17 cellular contexts compared by ENCODE assay signal in genomic region chr12:132596016-132596415, GRCh38. TPM values are rescaled to one million over a fixed set of nuclear protein-coding genes. Genes with fewer than 3 reads are reported as not detected.
DNase-seq lines count a peak whose midpoint lies in the region; ATAC-seq, FAIRE-seq and TF ChIP-seq lines count a peak whose summit lies in the region.
"Had no signal": no experiment of that assay in that cellular context is flagged by ENCODE, and none has a peak within 500 bp of the region (broad histone marks: within the 10 kb centered on the region; RNA-seq: fewer than 3 reads in every experiment).

No MANE protein-coding gene starts in this region.

- peak; percentile 9 for ATAC-seq in SK-N-SH treated with all-trans-retinoic acid at 6 μM for 48 hours
- no peak for ATAC-seq in activated CD8-positive, alpha-beta memory T cell treated with anti-CD3 and anti-CD28 coated beads, Interleukin-2, amount 10 ng/mL, durations not matched to agents 7 days and 5 days

- FAIRE-seq in H54 (lab: Jason Lieb, UNC): no peak

- TF ChIP-seq CTCF in fibroblast of villous mesenchyme (IDR thresholded peaks at IDR 0.05; ENCODE audit: insufficient read depth, low read depth, low read length) (no peak), transverse colon (IDR thresholded peaks at IDR 0.05) (no peak)

- DNase-seq in H54 (ENCODE audit: insufficient read length, low spot score) (peak; percentile 62), fibroblast of villous mesenchyme (ENCODE audit: low read depth) (peak; percentile 56), skeletal muscle cell (ENCODE audit: low read depth) (peak; percentile 4), transverse colon (no peak), NCI-H146 treated with DMSO at 0.1 percent for 48 hours (lab: John Stamatoyannopoulos, UW; ENCODE audit: unreplicated experiment) (no peak), NCI-H1092 (lab: John Stamatoyannopoulos, UW) (no peak)
- no peak for DNase-seq in activated CD8-positive, alpha-beta memory T cell treated with anti-CD3 and anti-CD28 coated beads, Interleukin-2, amount 10 ng/mL, durations not matched to agents 7 days and 5 days
- DNase-seq: activated effector memory CD4-positive, alpha-beta T cell treated with Interleukin-2 at 50 U/mL for 16 hours; Caco-2; esophagus squamous epithelium; kidney glomerular epithelial cell; NCI-H2081; T-helper 1 cell had no signal

- H3K27me3 Mint-ChIP-seq in activated CD8-positive, alpha-beta memory T cell treated with anti-CD3 and anti-CD28 coated beads, Interleukin-2, amount 10 ng/mL, durations not matched to agents 7 days and 5 days: peaks cover 39% of the 10 kb centered on the region

- H3K4me1 Mint-ChIP-seq in activated CD8-positive, alpha-beta memory T cell treated with anti-CD3 and anti-CD28 coated beads, Interleukin-2, amount 10 ng/mL, durations not matched to agents 7 days and 5 days: peaks cover 14% of the 10 kb centered on the region

- H3K4me3 ChIP-seq in fibroblast of villous mesenchyme (ENCODE audit: low read depth, low read length) (no peak overlapping the region), skeletal muscle cell (ENCODE audit: low read depth, low read length) (no peak overlapping the region), transverse colon (no peak overlapping the region)
- H3K4me3 ChIP-seq: esophagus squamous epithelium, thoracic aorta had no signal

- H3K36me3 Mint-ChIP-seq in activated CD8-positive, alpha-beta memory T cell treated with anti-CD3 and anti-CD28 coated beads, Interleukin-2, amount 10 ng/mL, durations not matched to agents 7 days and 5 days: no peaks in the 10 kb centered on the region

- no peak overlapping the region for H3K4me3 Mint-ChIP-seq in activated CD8-positive, alpha-beta memory T cell treated with anti-CD3 and anti-CD28 coated beads, Interleukin-2, amount 10 ng/mL, durations not matched to agents 7 days and 5 days
- H3K4me3 Mint-ChIP-seq: central memory CD8-positive, alpha-beta T cell had no signal

- TF ChIP-seq EP300 in transverse colon (IDR thresholded peaks at IDR 0.05; ENCODE audit: low read depth): no peak

- 71 to 90% methylated on average over 4 to 18 of the region's 18 CpGs for WGBS in transverse colon (ENCODE audit: low coverage in 1 of 2), 2 donors

- in situ Hi-C loops in transverse colon (cut with MboI; ENCODE audit: low pct_ligation_motif_present in 1 of 4, low pct_unique_long_range_greater_than_20kb in 1 of 4, low sequenced_read_pairs in 3 of 4): no loop called here

- no peaks in the 10 kb centered on the region for H3K9me3 Mint-ChIP-seq in activated CD8-positive, alpha-beta memory T cell treated with anti-CD3 and anti-CD28 coated beads, Interleukin-2, amount 10 ng/mL, durations not matched to agents 7 days and 5 days (ENCODE audit: low read depth)
- H3K9me3 Mint-ChIP-seq: central memory CD8-positive, alpha-beta T cell had no signal

- no peak; the same call in 1 of the 2 replicates for TF ChIP-seq POLR2A in H54 (IDR thresholded peaks at IDR 0.05; ENCODE audit: low read depth, low read length)
- TF ChIP-seq POLR2A in transverse colon (IDR thresholded peaks at IDR 0.05): no peak

- H3K27ac Mint-ChIP-seq in activated CD8-positive, alpha-beta memory T cell treated with anti-CD3 and anti-CD28 coated beads, Interleukin-2, amount 10 ng/mL, durations not matched to agents 7 days and 5 days: no peak overlapping the region

- intact Hi-C loops in transverse colon (cut with DNase I; ENCODE audit: low total_unique reads): no loop called here

- H3K4me1 ChIP-seq in transverse colon: peaks cover 2 to 22% (median 13%) of the 10 kb centered on the region in 4 donors

- no peaks in the 10 kb centered on the region for H3K36me3 ChIP-seq in transverse colon
- H3K36me3 ChIP-seq: esophagus squamous epithelium, neutrophil, thoracic aorta had no signal

- no peaks in the 10 kb centered on the region for H3K9me3 ChIP-seq in transverse colon
- H3K9me3 ChIP-seq: Caco-2, esophagus squamous epithelium, neutrophil, thoracic aorta had no signal

- CTCF ChIA-PET in activated CD8-positive, alpha-beta memory T cell treated with anti-CD3 and anti-CD28 coated beads, Interleukin-2, amount 10 ng/mL, durations not matched to agents 7 days and 5 days (lab: Charles Lee): interaction anchor here (2.0 to 2.2 kb wide), 2 partner anchors 19 to 181 kb away, joined by 5 to 6 read pairs; no protein-coding TSS in a partner anchor

- peaks cover 18% of the 10 kb centered on the region for H3K27me3 ChIP-seq in transverse colon

- H3K27ac ChIP-seq in transverse colon: no peak overlapping the region
- H3K27ac ChIP-seq: esophagus squamous epithelium, neutrophil, thoracic aorta had no signal

TF ChIP-seq in SK-N-SH treated with all-trans-retinoic acid at 6 μM for 48 hours, 23 proteins besides CTCF, POLR2A, EP300 and RAD21 (continues in another document):
- TF ChIP-seq ZNF565 (CRISPR knock-in tag; conservative IDR thresholded peaks at IDR 0.05; ENCODE audit: low read depth): no peak
- TF ChIP-seq, protein P1, sequence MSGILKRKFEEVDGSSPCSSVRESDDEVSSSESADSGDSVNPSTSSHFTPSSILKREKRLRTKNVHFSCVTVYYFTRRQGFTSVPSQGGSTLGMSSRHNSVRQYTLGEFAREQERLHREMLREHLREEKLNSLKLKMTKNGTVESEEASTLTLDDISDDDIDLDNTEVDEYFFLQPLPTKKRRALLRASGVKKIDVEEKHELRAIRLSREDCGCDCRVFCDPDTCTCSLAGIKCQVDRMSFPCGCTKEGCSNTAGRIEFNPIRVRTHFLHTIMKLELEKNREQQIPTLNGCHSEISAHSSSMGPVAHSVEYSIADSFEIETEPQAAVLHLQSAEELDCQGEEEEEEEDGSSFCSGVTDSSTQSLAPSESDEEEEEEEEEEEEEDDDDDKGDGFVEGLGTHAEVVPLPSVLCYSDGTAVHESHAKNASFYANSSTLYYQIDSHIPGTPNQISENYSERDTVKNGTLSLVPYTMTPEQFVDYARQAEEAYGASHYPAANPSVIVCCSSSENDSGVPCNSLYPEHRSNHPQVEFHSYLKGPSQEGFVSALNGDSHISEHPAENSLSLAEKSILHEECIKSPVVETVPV (CRISPR knock-in tag; IDR thresholded peaks at IDR 0.05): no peak
- TF ChIP-seq OSR1 (CRISPR knock-in tag; IDR thresholded peaks at IDR 0.05): no peak
- TF ChIP-seq CSDC2 (CRISPR knock-in tag; IDR thresholded peaks at IDR 0.05): no peak
- no peak for TF ChIP-seq BACH2 (CRISPR knock-in tag; IDR thresholded peaks at IDR 0.05; ENCODE audit: borderline replicate concordance)
- no peak for TF ChIP-seq ZNF70 (CRISPR knock-in tag; IDR thresholded peaks at IDR 0.05)
- no peak for TF ChIP-seq ZFP30 (CRISPR knock-in tag; IDR thresholded peaks at IDR 0.05)
- TF ChIP-seq, protein P2, sequence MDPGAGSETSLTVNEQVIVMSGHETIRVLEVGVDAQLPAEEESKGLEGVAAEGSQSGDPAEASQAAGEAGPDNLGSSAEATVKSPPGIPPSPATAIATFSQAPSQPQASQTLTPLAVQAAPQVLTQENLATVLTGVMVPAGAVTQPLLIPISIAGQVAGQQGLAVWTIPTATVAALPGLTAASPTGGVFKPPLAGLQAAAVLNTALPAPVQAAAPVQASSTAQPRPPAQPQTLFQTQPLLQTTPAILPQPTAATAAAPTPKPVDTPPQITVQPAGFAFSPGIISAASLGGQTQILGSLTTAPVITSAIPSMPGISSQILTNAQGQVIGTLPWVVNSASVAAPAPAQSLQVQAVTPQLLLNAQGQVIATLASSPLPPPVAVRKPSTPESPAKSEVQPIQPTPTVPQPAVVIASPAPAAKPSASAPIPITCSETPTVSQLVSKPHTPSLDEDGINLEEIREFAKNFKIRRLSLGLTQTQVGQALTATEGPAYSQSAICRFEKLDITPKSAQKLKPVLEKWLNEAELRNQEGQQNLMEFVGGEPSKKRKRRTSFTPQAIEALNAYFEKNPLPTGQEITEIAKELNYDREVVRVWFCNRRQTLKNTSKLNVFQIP (CRISPR knock-in tag; IDR thresholded peaks at IDR 0.05; ENCODE audit: borderline replicate concordance, low read depth): no peak
- no peak for TF ChIP-seq ZC3H10 (CRISPR knock-in tag; IDR thresholded peaks at IDR 0.05)
- no peak for TF ChIP-seq ISL1 (CRISPR knock-in tag; IDR thresholded peaks at IDR 0.05)
- no peak for TF ChIP-seq ESRRG (CRISPR knock-in tag; IDR thresholded peaks at IDR 0.05)
- TF ChIP-seq, protein P3, sequence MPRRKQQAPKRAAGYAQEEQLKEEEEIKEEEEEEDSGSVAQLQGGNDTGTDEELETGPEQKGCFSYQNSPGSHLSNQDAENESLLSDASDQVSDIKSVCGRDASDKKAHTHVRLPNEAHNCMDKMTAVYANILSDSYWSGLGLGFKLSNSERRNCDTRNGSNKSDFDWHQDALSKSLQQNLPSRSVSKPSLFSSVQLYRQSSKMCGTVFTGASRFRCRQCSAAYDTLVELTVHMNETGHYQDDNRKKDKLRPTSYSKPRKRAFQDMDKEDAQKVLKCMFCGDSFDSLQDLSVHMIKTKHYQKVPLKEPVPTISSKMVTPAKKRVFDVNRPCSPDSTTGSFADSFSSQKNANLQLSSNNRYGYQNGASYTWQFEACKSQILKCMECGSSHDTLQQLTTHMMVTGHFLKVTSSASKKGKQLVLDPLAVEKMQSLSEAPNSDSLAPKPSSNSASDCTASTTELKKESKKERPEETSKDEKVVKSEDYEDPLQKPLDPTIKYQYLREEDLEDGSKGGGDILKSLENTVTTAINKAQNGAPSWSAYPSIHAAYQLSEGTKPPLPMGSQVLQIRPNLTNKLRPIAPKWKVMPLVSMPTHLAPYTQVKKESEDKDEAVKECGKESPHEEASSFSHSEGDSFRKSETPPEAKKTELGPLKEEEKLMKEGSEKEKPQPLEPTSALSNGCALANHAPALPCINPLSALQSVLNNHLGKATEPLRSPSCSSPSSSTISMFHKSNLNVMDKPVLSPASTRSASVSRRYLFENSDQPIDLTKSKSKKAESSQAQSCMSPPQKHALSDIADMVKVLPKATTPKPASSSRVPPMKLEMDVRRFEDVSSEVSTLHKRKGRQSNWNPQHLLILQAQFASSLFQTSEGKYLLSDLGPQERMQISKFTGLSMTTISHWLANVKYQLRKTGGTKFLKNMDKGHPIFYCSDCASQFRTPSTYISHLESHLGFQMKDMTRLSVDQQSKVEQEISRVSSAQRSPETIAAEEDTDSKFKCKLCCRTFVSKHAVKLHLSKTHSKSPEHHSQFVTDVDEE (CRISPR knock-in tag; IDR thresholded peaks at IDR 0.05): no peak

RNA-seq across cellular contexts. Expression of gene LRCOL1, which starts 14.4 kb away (rescaled TPM):
- total RNA-seq in fibroblast of villous mesenchyme (0.32 TPM in 1 of 2 replicates, not detected in the other), transverse colon (not detected)
- not detected for total RNA-seq in activated CD8-positive, alpha-beta memory T cell treated with anti-CD3 and anti-CD28 coated beads, Interleukin-2, amount 10 ng/mL, durations not matched to agents 7 days and 5 days
- total RNA-seq: Caco-2, thoracic aorta had no signal

RNA-seq across cellular contexts. Expression of gene P2RX2, which starts 22.6 kb away (rescaled TPM):
- total RNA-seq in fibroblast of villous mesenchyme (not detected in 2 replicates), transverse colon (1 to 10 TPM in 1 of 4 donors, under 1 TPM in 1, not detected in 2; 0.96 to 2.1 TPM)
- not detected for total RNA-seq in activated CD8-positive, alpha-beta memory T cell treated with anti-CD3 and anti-CD28 coated beads, Interleukin-2, amount 10 ng/mL, durations not matched to agents 7 days and 5 days
- total RNA-seq: Caco-2, thoracic aorta had no signal

Comparison
In these comparisons a context has a peak if more than half of its experiments do, and no peak if none do; other contexts are left out.
1. DNase-seq: peak in H54 (single experiment), fibroblast of villous mesenchyme (single experiment) and skeletal muscle cell (single experiment); none in transverse colon (single experiment), activated CD8-positive, alpha-beta memory T cell treated with anti-CD3 and anti-CD28 coated beads, Interleukin-2, amount 10 ng/mL, durations not matched to agents 7 days and 5 days (single experiment), NCI-H146 treated with DMSO at 0.1 percent for 48 hours (single experiment) and NCI-H1092 (single experiment).